Comparison of ENCODE assay signal across 9 cellular contexts in genomic region chr1:54275349-54275748, GRCh38.
DNase-seq lines count a peak whose midpoint lies in the region; ATAC-seq and TF ChIP-seq lines count a peak whose summit lies in the region.
"Had no signal": no experiment of that assay in that cellular context is flagged by ENCODE, and none has a peak within 500 bp of the region (broad histone marks: within the 10 kb centered on the region; RNA-seq: fewer than 3 reads in every experiment).

No MANE protein-coding gene starts in this region.

- H3K4me1 ChIP-seq in stomach smooth muscle (ENCODE audit: control insufficient read depth, insufficient read depth, low read length) = peaks cover 83% of the 10 kb centered on the region

- no peaks in the 10 kb centered on the region for H3K9me3 ChIP-seq in stomach smooth muscle (ENCODE audit: control insufficient read depth in 2 of 2, low read length in 2 of 2)

- H3K9ac ChIP-seq in stomach smooth muscle (ENCODE audit: low read length in 2 of 2) = peak overlapping the region; percentile 56 to 62

- H3K27me3 ChIP-seq in stomach smooth muscle (ENCODE audit: control insufficient read depth in 1 of 2, insufficient read depth in 2 of 2, low read length in 2 of 2) = no peaks in the 10 kb centered on the region

- H3K36me3 ChIP-seq in stomach smooth muscle (ENCODE audit: control insufficient read depth in 2 of 2, insufficient read depth in 2 of 2, low read length in 2 of 2) = peaks cover 0 to 3% of the 10 kb centered on the region in 2 donors

- TF ChIP-seq CTCF in LNCaP clone FGC (IDR thresholded peaks at IDR 0.05; ENCODE audit: control insufficient read depth, extremely low read depth, insufficient read depth) (peak; percentile 21; the same call in 1 of the 2 replicates), cardiac fibroblast (IDR thresholded peaks at IDR 0.05; ENCODE audit: low read depth, low read length) (peak; percentile 45)

- DNase-seq in LNCaP clone FGC (ENCODE audit: low read depth) (no peak), cardiac fibroblast (ENCODE audit: low read depth in 2 of 2) (peak; percentile 43 to 82), left kidney (ENCODE audit: low read depth, low spot score) (peak; percentile 42), OCI-M2 (lab: John Stamatoyannopoulos, UW; ENCODE audit: unreplicated experiment) (no peak), 8988T (no peak)
- DNase-seq in stimulated activated CD4-positive, alpha-beta T cell treated with anti-CD3 and anti-CD28 coated beads, Interleukin-1b, Interleukin-23, amount 100 ng/mL, for 48 hours = no peak
- DNase-seq: activated B cell treated with CpG ODN at 0.5 μM for 24 hours had no signal

- H3K27ac ChIP-seq in stomach smooth muscle (ENCODE audit: low read length) = peak overlapping the region; percentile 98

- H3K4me3 ChIP-seq in LNCaP clone FGC (ENCODE audit: low read depth, low read length) = no peak overlapping the region
- H3K4me3 ChIP-seq in cardiac fibroblast (replicated peaks in 1 of 2; ENCODE audit: low read depth in 2 of 2, low read length in 2 of 2) = no peak overlapping the region
- peak overlapping the region in 1 of 2 donors; percentile 40 for H3K4me3 ChIP-seq in stomach smooth muscle (ENCODE audit: low read length in 2 of 2)

- ATAC-seq in GM18502 (IDR thresholded peaks at IDR 0.05; ENCODE audit: poor library complexity, unreplicated experiment) = no peak

Comparison
In these comparisons a context has a peak if more than half of its experiments do, and no peak if none do; other contexts are left out.
1. DNase-seq: peak in cardiac fibroblast (2 of 2) and left kidney (single experiment); none in LNCaP clone FGC (single experiment), OCI-M2 (single experiment), 8988T (single experiment) and stimulated activated CD4-positive, alpha-beta T cell treated with anti-CD3 and anti-CD28 coated beads, Interleukin-1b, Interleukin-23, amount 100 ng/mL, for 48 hours (single experiment).